ENCODE assay signal across 20 cellular contexts in the genomic region with DNA sequence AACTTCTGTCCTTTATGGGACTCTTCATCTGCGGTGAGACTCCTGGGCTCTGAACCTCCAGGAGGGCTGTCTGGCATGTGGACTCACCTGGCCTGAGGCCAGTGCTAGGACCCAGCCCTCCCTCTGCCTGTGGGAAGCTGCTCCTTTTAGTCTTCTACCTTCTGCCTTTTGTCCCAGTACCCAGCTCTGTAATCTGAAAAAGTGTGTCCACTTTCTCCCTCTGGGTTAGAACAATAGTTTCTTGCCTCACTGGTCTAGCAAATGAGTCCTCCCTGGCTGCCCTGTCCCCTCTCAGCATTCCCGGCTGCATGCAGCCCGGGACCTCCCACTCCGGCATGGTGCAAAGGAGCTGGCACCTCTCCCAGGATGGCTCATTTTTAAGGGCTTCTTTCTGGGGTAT. TPM values are rescaled to one million over a fixed set of nuclear protein-coding genes. Genes with fewer than 3 reads are reported as not detected.
DNase-seq lines count a peak whose midpoint lies in the region; ATAC-seq and TF ChIP-seq lines count a peak whose summit lies in the region.
"Had no signal": no experiment of that assay in that cellular context is flagged by ENCODE, and none has a peak within 500 bp of the region (broad histone marks: within the 10 kb centered on the region; RNA-seq: fewer than 3 reads in every experiment).

No MANE protein-coding gene starts in this region.

- H3K79me2 ChIP-seq in mammary epithelial cell (ENCODE audit: insufficient read depth, low read length) (no peaks in the 10 kb centered on the region), trophoblast cell (ENCODE audit: control insufficient read depth, insufficient read depth, low read length, poor library complexity) (no peaks in the 10 kb centered on the region)

- no peak overlapping the region for H2BK5ac ChIP-seq in trophoblast cell (ENCODE audit: low read depth, low read length, poor library complexity)

- H3K4me1 ChIP-seq in mammary epithelial cell (ENCODE audit: insufficient read depth, low read length), result peaks cover 15% of the 10 kb centered on the region
- peaks cover 0 to 4% of the 10 kb centered on the region in 2 experiments for H3K4me1 ChIP-seq in trophoblast cell (ENCODE audit: control insufficient read depth in 1 of 2, insufficient read depth in 2 of 2, low read length in 2 of 2)
- H3K4me1 ChIP-seq: BE2C had no signal

- no peak overlapping the region for H4K8ac ChIP-seq in trophoblast cell (ENCODE audit: low read depth, low read length)

- no peak overlapping the region for H2BK12ac ChIP-seq in trophoblast cell (ENCODE audit: low read length)

- H3K4me3 ChIP-seq in mammary epithelial cell (replicated peaks in 1 of 3; ENCODE audit: insufficient read depth in 1 of 3, low read depth in 2 of 3, low read length in 3 of 3) (no peak overlapping the region), trophoblast cell (ENCODE audit: low read depth, low read length) (no peak overlapping the region)
- H3K4me3 ChIP-seq: GM12878, GM23248 had no signal

- H3K79me1 ChIP-seq in trophoblast cell (ENCODE audit: low read length), result no peaks in the 10 kb centered on the region

- dilution Hi-C loops in mammary epithelial cell (cut with HindIII; ENCODE audit: low sequenced_read_pairs), result no loop called here

- H4K91ac ChIP-seq in trophoblast cell (ENCODE audit: low read depth, low read length), result no peak overlapping the region

- H3K36me3 ChIP-seq in mammary epithelial cell (ENCODE audit: insufficient read depth, low read length) (no peaks in the 10 kb centered on the region), trophoblast cell (ENCODE audit: control insufficient read depth in 1 of 2, insufficient read depth in 2 of 2, low read length in 2 of 2) (no peaks in the 10 kb centered on the region)
- H3K36me3 ChIP-seq: BE2C had no signal

- no peaks in the 10 kb centered on the region for H4K20me1 ChIP-seq in mammary epithelial cell (ENCODE audit: insufficient read depth, low read length)

- DNase-seq in EH (ENCODE audit: low read depth) (peak; percentile 22), HT1080 (ENCODE audit: low read depth) (peak; percentile 34), mammary epithelial cell (no peak), trophoblast cell (peak; percentile 4 to 27), caudate nucleus (lab: John Stamatoyannopoulos, UW) (no peak)
- DNase-seq: BE2C; CD4-positive, alpha-beta T cell; DMS79; GDM1; GM23248; NCI-H1930; NCI-H82; SHP77 treated with DMSO at 0.1 percent for 48 hours; T-helper 17 cell had no signal

- no peak overlapping the region for H3K14ac ChIP-seq in trophoblast cell (ENCODE audit: low read length)

- H2AFZ ChIP-seq in mammary epithelial cell (ENCODE audit: low read depth, low read length) (peak overlapping the region; percentile 85), trophoblast cell (ENCODE audit: insufficient read depth, low read length, poor library complexity) (no peak overlapping the region)
- H2AFZ ChIP-seq: GM23248 had no signal

- no peak for TF ChIP-seq CTCF in mammary epithelial cell (conservative IDR thresholded peaks at IDR 0.05 in 1 of 2, IDR thresholded peaks at IDR 0.05 in 1 of 2; ENCODE audit: extremely low read depth in 1 of 2, insufficient read depth in 1 of 2, low read depth in 1 of 2, low read length in 2 of 2)

- H3K4me2 ChIP-seq in mammary epithelial cell (ENCODE audit: insufficient read depth, low read depth, low read length) (no peak overlapping the region), trophoblast cell (ENCODE audit: low read length) (no peak overlapping the region)

- ATAC-seq in GM21529 (IDR thresholded peaks at IDR 0.05; ENCODE audit: unreplicated experiment) (no peak), HG02973 (IDR thresholded peaks at IDR 0.05; ENCODE audit: unreplicated experiment) (no peak), GM19467 (IDR thresholded peaks at IDR 0.05; ENCODE audit: unreplicated experiment) (no peak)
- ATAC-seq: GM12878, HCT116, T-helper 17 cell had no signal

- no peak overlapping the region for H4K12ac ChIP-seq in trophoblast cell (ENCODE audit: low read depth, low read length)

- 20% methylated on average over 4 of the region's 4 CpGs for WGBS in mammary epithelial cell (ENCODE audit: low coverage, missing lambda C conversion rate)
- WGBS in trophoblast cell (ENCODE audit: extremely low coverage, insufficient coverage, insufficient read length), result no CpG with 5 or more reads among the region's 4 CpGs

- H3K27me3 ChIP-seq in mammary epithelial cell (ENCODE audit: insufficient read depth, low read length), result no peaks in the 10 kb centered on the region
- no peaks in the 10 kb centered on the region for H3K27me3 ChIP-seq in trophoblast cell (ENCODE audit: insufficient read depth, low read length)
- H3K27me3 ChIP-seq: BE2C had no signal

- no peak overlapping the region for H3K4ac ChIP-seq in trophoblast cell (ENCODE audit: low read depth, low read length)

- H3K27ac ChIP-seq in mammary epithelial cell (ENCODE audit: insufficient read depth, low read depth, low read length) (no peak overlapping the region), trophoblast cell (ENCODE audit: low read depth, low read length) (no peak overlapping the region), caudate nucleus (ENCODE audit: low read depth, low read length) (no peak overlapping the region)
- H3K27ac ChIP-seq: GM23248 had no signal

- intact Hi-C loops in mammary epithelial cell (cut with micrococcal nuclease), result no loop called here

- H3K9me3 ChIP-seq in mammary epithelial cell (replicated peaks; ENCODE audit: insufficient read depth, low read length) (no peaks in the 10 kb centered on the region), trophoblast cell (ENCODE audit: insufficient read depth, low read depth, low read length) (no peaks in the 10 kb centered on the region)
- H3K9me3 ChIP-seq: BE2C had no signal

- H2AK5ac ChIP-seq in trophoblast cell (ENCODE audit: low read length), result no peak overlapping the region

- no peak overlapping the region for H3K23ac ChIP-seq in trophoblast cell (ENCODE audit: low read length)

- no peak overlapping the region for H3K9ac ChIP-seq in mammary epithelial cell (ENCODE audit: insufficient read depth, low read length)
- no peak overlapping the region for H3K9ac ChIP-seq in trophoblast cell (ENCODE audit: low read length)
- H3K9ac ChIP-seq: GM23248 had no signal

- in situ Hi-C loops in mammary epithelial cell (cut with MboI; ENCODE audit: low sequenced_read_pairs in 2 of 2), result loop anchor here (10.0 kb wide), 2 partner anchors 452 to 462 kb away; a partner anchor contains a TSS

- CTCF ChIA-PET in mammary epithelial cell (lab: Charles Lee; ENCODE audit: low non-redundant PET), result interaction anchor here (0.5 to 0.7 kb wide), 2 partner anchors 119 to 182 kb away, joined by 3 to 4 read pairs; no protein-coding TSS in a partner anchor

- no TSS peak for BruUV-seq in mammary epithelial cell (replicated peaks; lab: Mats Ljungman, UMichigan)

- no peak overlapping the region for H2BK120ac ChIP-seq in trophoblast cell (ENCODE audit: insufficient read depth, low read length, poor library complexity)

- H3K18ac ChIP-seq in trophoblast cell (ENCODE audit: low read length), result no peak overlapping the region

RNA-seq across cellular contexts. Expression of a gene that starts 25.9 kb away (rescaled TPM):
- not detected in 2 replicates for total RNA-seq in HT1080 (2014; rRNA removed; shearing (Covaris generic))
- polyA plus RNA-seq in HT1080 (2015; cell fraction: cytosol; rRNA removed), result not detected in 2 replicates
- not detected in 2 replicates for polyA plus RNA-seq in HT1080 (2015; cell fraction: nucleus; rRNA removed)
- not detected for total RNA-seq in mammary epithelial cell
- polyA plus RNA-seq in mammary epithelial cell, result not detected
- not detected for polyA minus RNA-seq in mammary epithelial cell
- polyA plus RNA-seq in trophoblast cell (2013), result not detected in 2 replicates
- total RNA-seq: CD4-positive, alpha-beta T cell; GM12878; GM23248; T-helper 17 cell had no signal
- polyA plus RNA-seq: GM12878, GM23248 had no signal

RNA-seq across cellular contexts. Expression of a gene that starts 47.7 kb away (rescaled TPM):
- not detected in 2 replicates for total RNA-seq in HT1080 (2014; rRNA removed; shearing (Covaris generic))
- polyA plus RNA-seq in HT1080 (2015; cell fraction: cytosol; rRNA removed), result not detected in 2 replicates
- not detected in 2 replicates for polyA plus RNA-seq in HT1080 (2015; cell fraction: nucleus; rRNA removed)
- total RNA-seq in mammary epithelial cell, result not detected
- polyA plus RNA-seq in mammary epithelial cell, result not detected
- polyA minus RNA-seq in mammary epithelial cell, result not detected
- not detected in 2 replicates for polyA plus RNA-seq in trophoblast cell (2013)
- total RNA-seq: CD4-positive, alpha-beta T cell; GM12878; GM23248; T-helper 17 cell had no signal
- polyA plus RNA-seq: GM12878, GM23248 had no signal

RNA-seq across cellular contexts. Expression of a gene that starts 55.6 kb away (rescaled TPM):
- not detected in 2 replicates for total RNA-seq in HT1080 (2014; rRNA removed; shearing (Covaris generic))
- polyA plus RNA-seq in HT1080 (2015; cell fraction: cytosol; rRNA removed), result not detected in 2 replicates
- not detected in 2 replicates for polyA plus RNA-seq in HT1080 (2015; cell fraction: nucleus; rRNA removed)
- under 1 TPM in 1 of 2 donors, not detected in 1; under 0.01 TPM for total RNA-seq in mammary epithelial cell
- not detected for polyA plus RNA-seq in mammary epithelial cell
- not detected for polyA minus RNA-seq in mammary epithelial cell
- polyA plus RNA-seq in trophoblast cell (2013), result not detected in 2 replicates
- total RNA-seq: CD4-positive, alpha-beta T cell; GM12878; GM23248; NCI-H460; T-helper 17 cell had no signal
- polyA plus RNA-seq: GM23248 had no signal

Comparison
In these comparisons a context has a peak if more than half of its experiments do, and no peak if none do; other contexts are left out.
1. DNase-seq: peak in EH (single experiment), HT1080 (single experiment) and trophoblast cell (2 of 2); none in mammary epithelial cell (single experiment) and caudate nucleus (0 of 61).